ENCODE assay signal across 9 cellular contexts in genomic region chr5:108481355-108481931, GRCh38.
DNase-seq lines count a peak whose midpoint lies in the region; ATAC-seq and TF ChIP-seq lines count a peak whose summit lies in the region.
"Had no signal": no experiment of that assay in that cellular context is flagged by ENCODE, and none has a peak within 500 bp of the region (broad histone marks: within the 10 kb centered on the region; RNA-seq: fewer than 3 reads in every experiment).

No MANE protein-coding gene starts in this region.

- H3K36me3 ChIP-seq in colonic mucosa: no peaks in the 10 kb centered on the region
- H3K36me3 ChIP-seq: BLaER1 treated with 17β-estradiol and CSF1 and Interleukin-3, amounts not matched to agents 10 nM and 100 nM had no signal

- intact Hi-C loops in colonic mucosa (cut with DNase I): no loop called here

- DNase-seq in NCI-H1105 treated with DMSO at 0.1 percent for 48 hours (lab: John Stamatoyannopoulos, UW) (peak; percentile 3), NCI-H1105 (lab: John Stamatoyannopoulos, UW) (no peak), RPMI8226 (peak; percentile 56), glomerular visceral epithelial cell (ENCODE audit: extremely low spot score) (peak; percentile 22), colonic mucosa (no peak), COLO829 (ENCODE audit: low spot score) (no peak)
- no peak for DNase-seq in activated CD4-positive, alpha-beta T cell treated with anti-CD3 and anti-CD28 coated beads, Interleukin-2, amount 50 U/mL, for 4 hours

- no peaks in the 10 kb centered on the region for H3K9me3 ChIP-seq in colonic mucosa
- H3K9me3 ChIP-seq: BLaER1 treated with 17β-estradiol and CSF1 and Interleukin-3, amounts not matched to agents 10 nM and 100 nM had no signal

- ATAC-seq in HG03103 (IDR thresholded peaks at IDR 0.05; ENCODE audit: low read depth, unreplicated experiment): peak; percentile 71

- no peaks in the 10 kb centered on the region for H3K4me1 ChIP-seq in colonic mucosa

- H3K27ac ChIP-seq in colonic mucosa: no peak overlapping the region
- H3K27ac ChIP-seq: BLaER1 treated with 17β-estradiol and CSF1 and Interleukin-3, amounts not matched to agents 10 nM and 100 nM had no signal

- H3K4me3 ChIP-seq in colonic mucosa: no peak overlapping the region
- H3K4me3 ChIP-seq: BLaER1 treated with 17β-estradiol and CSF1 and Interleukin-3, amounts not matched to agents 10 nM and 100 nM had no signal

- H3K27me3 ChIP-seq in colonic mucosa: no peaks in the 10 kb centered on the region
- H3K27me3 ChIP-seq: BLaER1 treated with 17β-estradiol and CSF1 and Interleukin-3, amounts not matched to agents 10 nM and 100 nM had no signal

- H3K9ac ChIP-seq in colonic mucosa (ENCODE audit: low read depth in 2 of 2, low read length in 2 of 2): no peak overlapping the region
- H3K9ac ChIP-seq: BLaER1 treated with 17β-estradiol and CSF1 and Interleukin-3, amounts not matched to agents 10 nM and 100 nM had no signal

- no peak for TF ChIP-seq CTCF in colonic mucosa (IDR thresholded peaks at IDR 0.05)

Comparison
In these comparisons a context has a peak if more than half of its experiments do, and no peak if none do; other contexts are left out.
1. DNase-seq: peak in NCI-H1105 treated with DMSO at 0.1 percent for 48 hours (single experiment), RPMI8226 (single experiment) and glomerular visceral epithelial cell (single experiment); none in NCI-H1105 (single experiment), colonic mucosa (single experiment), COLO829 (single experiment) and activated CD4-positive, alpha-beta T cell treated with anti-CD3 and anti-CD28 coated beads, Interleukin-2, amount 50 U/mL, for 4 hours (0 of 2).